Comparison of ENCODE assay signal across 9 cellular contexts in the genomic region with DNA sequence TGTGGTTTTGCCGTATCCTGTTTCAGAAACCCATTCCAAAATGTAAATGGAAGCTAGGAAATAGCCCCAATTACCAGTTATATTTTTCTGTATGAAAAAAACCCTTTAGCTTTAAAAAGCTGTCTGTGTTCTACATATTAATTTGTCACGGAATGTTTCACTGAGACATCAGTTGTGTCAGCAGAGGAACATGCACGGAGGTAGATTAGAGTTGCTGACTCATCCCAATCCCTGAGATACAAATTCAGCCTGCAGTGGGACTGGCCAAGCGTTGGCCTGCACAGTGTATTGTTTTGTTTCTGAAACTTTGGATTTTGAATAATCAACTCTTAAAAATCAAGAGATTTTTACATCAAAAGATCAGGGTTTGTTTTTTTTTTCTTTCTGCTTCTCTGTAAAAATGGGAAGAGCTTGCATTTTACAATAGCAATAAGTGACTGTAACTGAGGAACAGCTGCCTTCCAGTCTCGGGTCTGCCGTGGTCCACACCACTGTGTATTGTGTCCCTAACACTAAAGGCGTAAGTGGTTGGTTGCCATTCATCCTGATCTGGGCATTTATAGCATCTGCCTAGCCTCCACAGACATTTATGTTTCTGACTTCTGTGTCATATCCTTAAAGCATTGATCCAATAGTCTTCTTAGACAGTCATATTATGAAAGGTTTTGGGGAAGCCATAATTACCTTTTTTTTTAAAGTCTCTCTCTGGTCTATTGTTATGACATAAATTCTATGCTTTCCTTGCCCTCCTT.
DNase-seq lines count a peak whose midpoint lies in the region; ATAC-seq and TF ChIP-seq lines count a peak whose summit lies in the region.
"Had no signal": no experiment of that assay in that cellular context is flagged by ENCODE, and none has a peak within 500 bp of the region (broad histone marks: within the 10 kb centered on the region; RNA-seq: fewer than 3 reads in every experiment).

No MANE protein-coding gene starts in this region.

- no peak overlapping the region for H3K4me3 ChIP-seq in GM12865 (ENCODE audit: low read depth, low read length)
- H3K4me3 ChIP-seq: adrenal gland had no signal

- TF ChIP-seq CTCF in GM12865 (IDR thresholded peaks at IDR 0.05; ENCODE audit: insufficient read depth, low read depth, low read length, missing control alignments), result no peak

- ATAC-seq in HG02610 (IDR thresholded peaks at IDR 0.05; ENCODE audit: unreplicated experiment) (peak; percentile 97), HG02970 (IDR thresholded peaks at IDR 0.05; ENCODE audit: low FRiP score, unreplicated experiment) (no peak)

- DNase-seq in GM12865 (ENCODE audit: low read depth) (peak; percentile 70), amniotic epithelial cell (ENCODE audit: low read depth) (peak; percentile 78), midbrain (lab: John Stamatoyannopoulos, UW) (peak; percentile 25), DMS79 treated with DMSO at 0.1 percent for 48 hours (lab: John Stamatoyannopoulos, UW) (no peak), MV-4-11 (lab: John Stamatoyannopoulos, UW) (no peak)
- no peak for DNase-seq in activated CD8-positive, alpha-beta memory T cell treated with anti-CD3 and anti-CD28 coated beads for 24 hours

Comparison
In these comparisons a context has a peak if more than half of its experiments do, and no peak if none do; other contexts are left out.
1. DNase-seq: peak in GM12865 (single experiment), amniotic epithelial cell (single experiment) and midbrain (single experiment); none in DMS79 treated with DMSO at 0.1 percent for 48 hours (single experiment), MV-4-11 (single experiment) and activated CD8-positive, alpha-beta memory T cell treated with anti-CD3 and anti-CD28 coated beads for 24 hours (single experiment).